9 cellular contexts compared by ENCODE assay signal in the genomic region with DNA sequence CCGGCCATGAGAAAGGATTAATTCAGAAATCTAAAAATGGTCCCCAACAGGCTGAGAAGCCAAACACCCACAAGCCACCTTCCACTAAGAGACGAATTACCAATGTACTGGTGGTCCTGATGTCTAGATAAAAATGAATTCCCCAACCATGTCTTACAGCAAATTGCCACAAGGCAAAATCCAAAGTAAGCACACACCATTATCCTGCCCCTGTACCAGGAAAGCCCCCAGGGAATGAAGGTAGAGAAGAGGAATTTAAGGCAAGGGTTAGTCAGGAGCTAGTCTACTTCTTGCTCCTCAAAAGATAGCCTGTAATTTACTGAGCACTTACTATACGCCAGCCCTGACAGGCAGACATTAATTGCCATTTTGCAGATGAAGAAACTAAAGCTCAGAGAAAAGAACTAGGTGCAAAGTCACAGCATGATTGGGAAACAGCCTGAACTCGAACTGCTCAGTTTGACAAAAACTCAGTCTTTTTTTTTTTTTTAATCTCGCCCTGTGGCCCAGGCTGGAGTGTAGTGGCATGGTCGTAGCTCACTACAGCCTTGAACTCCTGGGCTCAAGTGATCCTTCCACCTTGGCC.
DNase-seq lines count a peak whose midpoint lies in the region; ATAC-seq, FAIRE-seq and TF ChIP-seq lines count a peak whose summit lies in the region.
"Had no signal": no experiment of that assay in that cellular context is flagged by ENCODE, and none has a peak within 500 bp of the region (broad histone marks: within the 10 kb centered on the region; RNA-seq: fewer than 3 reads in every experiment).

No MANE protein-coding gene starts in this region.

- no peak for FAIRE-seq in urothelium cell line (lab: Jason Lieb, UNC)

- no peaks in the 10 kb centered on the region for H3K9me3 ChIP-seq in left lung
- H3K9me3 ChIP-seq in testis, result no peaks in the 10 kb centered on the region

- peaks cover 100% of the 10 kb centered on the region for H3K4me1 Mint-ChIP-seq in activated T-cell treated with anti-CD3 and anti-CD28 coated beads, Interleukin-2, amount 50 U/mL, for 24 hours (ENCODE audit: low read depth)
- peaks cover 99% of the 10 kb centered on the region for H3K4me1 Mint-ChIP-seq in activated CD4-positive, alpha-beta memory T cell treated with anti-CD3 and anti-CD28 coated beads, Interleukin-2, amount 10 ng/mL, durations not matched to agents 7 days and 5 days

- H3K27ac Mint-ChIP-seq in activated T-cell treated with anti-CD3 and anti-CD28 coated beads, Interleukin-2, amount 50 U/mL, for 24 hours, result peak overlapping the region; percentile 95
- peak overlapping the region; percentile 95 for H3K27ac Mint-ChIP-seq in activated CD4-positive, alpha-beta memory T cell treated with anti-CD3 and anti-CD28 coated beads, Interleukin-2, amount 10 ng/mL, durations not matched to agents 7 days and 5 days

- H3K36me3 ChIP-seq in left lung (no peaks in the 10 kb centered on the region), testis (ENCODE audit: low read depth, missing control alignments) (no peaks in the 10 kb centered on the region)

- 65 to 76% methylated on average over 6 of the region's 6 CpGs for WGBS in testis, 2 donors

- CTCF ChIA-PET in activated CD4-positive, alpha-beta memory T cell treated with anti-CD3 and anti-CD28 coated beads, Interleukin-2, amount 10 ng/mL, durations not matched to agents 7 days and 5 days (lab: Charles Lee), result interaction anchor here (1.4 to 8.8 kb wide), 4 partner anchors 33 to 63 kb away, joined by 4 to 87 read pairs (median 42); partner anchors contain the start of gene RAPGEF1

- H3K4me1 ChIP-seq in left lung (peaks cover 51 to 97% of the 10 kb centered on the region in 2 donors), testis (peaks cover 57% of the 10 kb centered on the region), foreskin keratinocyte (peaks cover 34% of the 10 kb centered on the region)

- TF ChIP-seq POLR2A in testis (IDR thresholded peaks at IDR 0.05), result no peak

- peak overlapping the region; percentile 72 for H3K4me3 Mint-ChIP-seq in activated T-cell treated with anti-CD3 and anti-CD28 coated beads, Interleukin-2, amount 50 U/mL, for 24 hours
- H3K4me3 Mint-ChIP-seq in activated CD4-positive, alpha-beta memory T cell treated with anti-CD3 and anti-CD28 coated beads, Interleukin-2, amount 10 ng/mL, durations not matched to agents 7 days and 5 days, result peak overlapping the region; percentile 88

- DNase-seq in activated T-cell treated with anti-CD3 and anti-CD28 coated beads, Interleukin-2, amount 50 U/mL, for 24 hours, result no peak
- DNase-seq in activated T-cell treated with anti-CD3 and anti-CD28 coated beads for 4 hours (no peak), left lung (no peak), testis (no peak), foreskin keratinocyte (no peak), urothelium cell line (ENCODE audit: low spot score) (no peak)
- no peak for DNase-seq in activated CD4-positive, alpha-beta memory T cell treated with anti-CD3 and anti-CD28 coated beads, Interleukin-2, amount 10 ng/mL, durations not matched to agents 7 days and 5 days
- DNase-seq: nucleus accumbens had no signal

- no peak overlapping the region for H3K4me3 ChIP-seq in left lung
- H3K4me3 ChIP-seq in testis, result no peak overlapping the region

- ATAC-seq in left lung (no peak), foreskin keratinocyte (no peak), HG03342 (IDR thresholded peaks at IDR 0.05; ENCODE audit: unreplicated experiment) (no peak)

- no peaks in the 10 kb centered on the region for H3K9me3 Mint-ChIP-seq in activated T-cell treated with anti-CD3 and anti-CD28 coated beads, Interleukin-2, amount 50 U/mL, for 24 hours
- no peaks in the 10 kb centered on the region for H3K9me3 Mint-ChIP-seq in activated CD4-positive, alpha-beta memory T cell treated with anti-CD3 and anti-CD28 coated beads, Interleukin-2, amount 10 ng/mL, durations not matched to agents 7 days and 5 days

- peak overlapping the region; percentile 62 to 85 for H3K27ac ChIP-seq in left lung
- peak overlapping the region; percentile 77 to 90 for H3K27ac ChIP-seq in testis
- H3K27ac ChIP-seq in foreskin keratinocyte, result no peak overlapping the region

- H3K27me3 ChIP-seq in left lung (no peaks in the 10 kb centered on the region), testis (no peaks in the 10 kb centered on the region), foreskin keratinocyte (no peaks in the 10 kb centered on the region)

- peaks cover 33% of the 10 kb centered on the region for H3K36me3 Mint-ChIP-seq in activated T-cell treated with anti-CD3 and anti-CD28 coated beads, Interleukin-2, amount 50 U/mL, for 24 hours (ENCODE audit: low read depth)
- H3K36me3 Mint-ChIP-seq in activated CD4-positive, alpha-beta memory T cell treated with anti-CD3 and anti-CD28 coated beads, Interleukin-2, amount 10 ng/mL, durations not matched to agents 7 days and 5 days (ENCODE audit: low read depth), result peaks cover 52% of the 10 kb centered on the region

- POLR2A ChIA-PET in activated CD4-positive, alpha-beta memory T cell treated with anti-CD3 and anti-CD28 coated beads, Interleukin-2, amount 10 ng/mL, durations not matched to agents 7 days and 5 days (lab: Charles Lee), result interaction anchor here (0.8 to 9.2 kb wide), 13 partner anchors 9 to 680 kb away, joined by 3 to 362 read pairs (median 12); partner anchors contain the start of genes RAPGEF1 and SETX

- intact Hi-C loops in left lung (cut with DNase I) (no loop called here), testis (cut with DNase I; ENCODE audit: low total_unique reads) (no loop called here)

- no peak for TF ChIP-seq CTCF in left lung (IDR thresholded peaks at IDR 0.05)
- no peak for TF ChIP-seq CTCF in testis (IDR thresholded peaks at IDR 0.05)
- TF ChIP-seq CTCF in foreskin keratinocyte (conservative IDR thresholded peaks at IDR 0.05), result no peak

- H3K27me3 Mint-ChIP-seq in activated T-cell treated with anti-CD3 and anti-CD28 coated beads, Interleukin-2, amount 50 U/mL, for 24 hours, result no peaks in the 10 kb centered on the region
- H3K27me3 Mint-ChIP-seq in activated CD4-positive, alpha-beta memory T cell treated with anti-CD3 and anti-CD28 coated beads, Interleukin-2, amount 10 ng/mL, durations not matched to agents 7 days and 5 days, result no peaks in the 10 kb centered on the region
